In genomic region chr19:49959892-49960291, GRCh38 we compare ENCODE assay signal across 7 cellular contexts. TPM values are rescaled to one million over a fixed set of nuclear protein-coding genes. Genes with fewer than 3 reads are reported as not detected.
"Had no signal": no experiment of that assay in that cellular context is flagged by ENCODE, and none has a peak within 500 bp of the region (broad histone marks: within the 10 kb centered on the region; RNA-seq: fewer than 3 reads in every experiment).

No MANE protein-coding gene starts in this region.

RNA-seq across cellular contexts. Expression of gene SIGLEC11, which starts 1.1 kb away (rescaled TPM):
- total RNA-seq: lung microvascular endothelial cell; naive thymus-derived CD8-positive, alpha-beta T cell; osteocyte; progenitor cell of endocrine pancreas; pulmonary artery endothelial cell; renal cortical epithelial cell; smooth muscle cell had no signal
- polyA plus RNA-seq: naive thymus-derived CD8-positive, alpha-beta T cell; smooth muscle cell had no signal
